In the genomic region with DNA sequence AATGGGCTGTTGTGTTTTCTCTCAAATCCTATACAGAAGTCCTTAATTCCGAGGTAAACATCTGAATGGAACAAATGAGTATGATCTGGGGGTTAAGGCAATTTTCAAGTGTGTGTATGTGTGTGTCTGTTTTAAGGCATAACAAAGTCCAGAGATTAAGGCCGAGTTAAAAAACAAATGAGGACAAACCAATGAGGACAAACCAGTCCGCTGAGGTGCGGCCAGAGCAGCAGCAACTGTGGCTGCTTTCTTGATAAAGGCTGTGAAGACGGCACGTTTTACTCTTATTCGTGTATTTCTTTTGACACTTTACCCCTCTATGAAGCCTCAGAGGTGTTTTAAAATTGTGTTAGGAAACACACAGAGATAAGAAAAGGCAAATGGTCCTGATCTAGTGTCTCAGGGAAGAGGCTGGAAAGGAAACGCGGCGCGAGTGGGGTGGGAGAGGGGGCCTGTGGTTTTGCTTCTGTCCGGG, we compare ENCODE assay signal across 10 cellular contexts. TPM values are rescaled to one million over a fixed set of nuclear protein-coding genes. Genes with fewer than 3 reads are reported as not detected.
A peak's percentile ranks its signal among the peaks of the same experiment; 100 is the strongest.
DNase-seq lines count a peak whose midpoint lies in the region; ATAC-seq, FAIRE-seq and TF ChIP-seq lines count a peak whose summit lies in the region.
"Had no signal": no experiment of that assay in that cellular context is flagged by ENCODE, and none has a peak within 500 bp of the region (broad histone marks: within the 10 kb centered on the region; RNA-seq: fewer than 3 reads in every experiment).

No MANE protein-coding gene starts in this region.

- no TSS peak for BruUV-seq in K562 (replicated peaks; lab: Mats Ljungman, UMichigan)

- peak overlapping the region; percentile 99 for H3K4me2 ChIP-seq in K562 (ENCODE audit: insufficient read depth, low read length)

- TF ChIP-seq POLR2A in K562 (conservative IDR thresholded peaks at IDR 0.05): peak; percentile 63
- peak in 1 of 2 donors; percentile 32 for TF ChIP-seq POLR2A in tibial nerve (IDR thresholded peaks at IDR 0.05)

- peak overlapping the region; percentile 51 for H3K4me3 Mint-ChIP-seq in T-helper 2 cell treated with Interferon-gamma antibody and Interleukin-4, amounts not matched to agents 5 μg/mL and 100 μg/mL, for 36 hours
- no peak overlapping the region for H3K4me3 Mint-ChIP-seq in stimulated activated memory B cell treated with anti-CD40 and anti-IgM and Interleukin-4, amounts not matched to agents 10 μg/mL and 1 μg/mL and 100 μg/mL, for 72 hours

- POLR2A ChIA-PET in K562 (lab: Yijun Ruan, JAX): interaction anchor here (0.8 to 2.1 kb wide), 2 partner anchors 12 to 55 kb away, joined by 4 to 7 read pairs; no protein-coding TSS in a partner anchor

- H3K27me3 Mint-ChIP-seq in T-helper 2 cell treated with Interferon-gamma antibody and Interleukin-4, amounts not matched to agents 5 μg/mL and 100 μg/mL, for 36 hours (ENCODE audit: low read depth): peaks cover 45% of the 10 kb centered on the region
- peaks cover 28% of the 10 kb centered on the region for H3K27me3 Mint-ChIP-seq in stimulated activated memory B cell treated with anti-CD40 and anti-IgM and Interleukin-4, amounts not matched to agents 10 μg/mL and 1 μg/mL and 100 μg/mL, for 72 hours

- no peaks in the 10 kb centered on the region for H3K9me1 ChIP-seq in K562 (ENCODE audit: control insufficient read depth, insufficient read depth, low read length)

- H3K27ac ChIP-seq in K562 (ENCODE audit: extremely low read depth, low read depth, low read length) (peak overlapping the region; percentile 96), tibial nerve (peak overlapping the region; percentile 94 to 99 (median 96))
- no peak overlapping the region for H3K27ac ChIP-seq in effector memory CD4-positive, alpha-beta T cell (ENCODE audit: insufficient read depth, low read length, poor library complexity, severe bottlenecking)
- H3K27ac ChIP-seq: neutrophil had no signal

- H4K20me1 ChIP-seq in K562 (replicated peaks; ENCODE audit: control insufficient read depth, insufficient read depth, low read length): no peaks in the 10 kb centered on the region

- H3K4me3 ChIP-seq in K562 (peak overlapping the region; percentile 75), tibial nerve (peak overlapping the region; percentile 56 to 93 (median 80))
- H3K4me3 ChIP-seq in effector memory CD4-positive, alpha-beta T cell (ENCODE audit: insufficient read depth, low read depth, low read length, poor library complexity, severe bottlenecking): no peak overlapping the region

- peak overlapping the region; percentile 83 for H2AFZ ChIP-seq in K562 (ENCODE audit: low read depth, low read length)

- peak overlapping the region; percentile 82 to 98 for H3K9ac ChIP-seq in K562 (ENCODE audit: insufficient read depth in 1 of 2, low read depth in 2 of 2, low read length in 2 of 2)

- H3K27ac Mint-ChIP-seq in T-helper 2 cell treated with Interferon-gamma antibody and Interleukin-4, amounts not matched to agents 5 μg/mL and 100 μg/mL, for 36 hours: no peak overlapping the region
- no peak overlapping the region for H3K27ac Mint-ChIP-seq in stimulated activated memory B cell treated with anti-CD40 and anti-IgM and Interleukin-4, amounts not matched to agents 10 μg/mL and 1 μg/mL and 100 μg/mL, for 72 hours

- TF ChIP-seq CTCF in K562 (IDR thresholded peaks at IDR 0.05 in 2 of 3, conservative IDR thresholded peaks at IDR 0.05 in 1 of 3; ENCODE audit: insufficient read depth in 2 of 3, low read depth in 1 of 3, low read length in 3 of 3) (no peak), tibial nerve (IDR thresholded peaks at IDR 0.05) (no peak)

- FAIRE-seq in K562 (lab: Jason Lieb, UNC): no peak
- no peak for FAIRE-seq in frontal cortex (lab: Jason Lieb, UNC)

- H3K9me3 Mint-ChIP-seq in T-helper 2 cell treated with Interferon-gamma antibody and Interleukin-4, amounts not matched to agents 5 μg/mL and 100 μg/mL, for 36 hours: no peaks in the 10 kb centered on the region
- no peaks in the 10 kb centered on the region for H3K9me3 Mint-ChIP-seq in stimulated activated memory B cell treated with anti-CD40 and anti-IgM and Interleukin-4, amounts not matched to agents 10 μg/mL and 1 μg/mL and 100 μg/mL, for 72 hours

- WGBS in K562 (ENCODE audit: insufficient coverage, low coverage, missing lambda C conversion rate): 0% methylated on average over 12 of the region's 12 CpGs
- WGBS in tibial nerve, 2 donors: 5% methylated on average over 12 of the region's 12 CpGs

- in situ Hi-C loops in K562 (cut with MboI): loop anchor here (5.0 kb wide), 1 partner anchor 71 kb away; no protein-coding TSS in a partner anchor

- no peaks in the 10 kb centered on the region; the same call in 2 of the 3 replicates for H3K36me3 ChIP-seq in K562 (ENCODE audit: control insufficient read depth, insufficient read depth, low read length)
- no peaks in the 10 kb centered on the region for H3K36me3 ChIP-seq in tibial nerve
- H3K36me3 ChIP-seq in effector memory CD4-positive, alpha-beta T cell (ENCODE audit: control insufficient read depth, insufficient read depth, low read length): no peaks in the 10 kb centered on the region
- H3K36me3 ChIP-seq: neutrophil had no signal

- H3K4me1 Mint-ChIP-seq in T-helper 2 cell treated with Interferon-gamma antibody and Interleukin-4, amounts not matched to agents 5 μg/mL and 100 μg/mL, for 36 hours (ENCODE audit: low read depth): peaks cover 5% of the 10 kb centered on the region
- H3K4me1 Mint-ChIP-seq in stimulated activated memory B cell treated with anti-CD40 and anti-IgM and Interleukin-4, amounts not matched to agents 10 μg/mL and 1 μg/mL and 100 μg/mL, for 72 hours: no peaks in the 10 kb centered on the region

- CTCF ChIA-PET in K562 (lab: Yijun Ruan, JAX; ENCODE audit: low intra/inter-chr PET ratio): no interaction called here

- no peaks in the 10 kb centered on the region for H3K27me3 ChIP-seq in K562 (ENCODE audit: control insufficient read depth in 2 of 2, insufficient read depth in 2 of 2, low read length in 2 of 2)
- H3K27me3 ChIP-seq in tibial nerve: no peaks in the 10 kb centered on the region
- H3K27me3 ChIP-seq in effector memory CD4-positive, alpha-beta T cell (replicated peaks; ENCODE audit: control insufficient read depth, insufficient read depth, low read length, poor library complexity, severe bottlenecking): peaks cover 7% of the 10 kb centered on the region

- ATAC-seq in K562: peak; percentile 9
- ATAC-seq in stimulated activated memory B cell treated with anti-CD40 and anti-IgM and Interleukin-4, amounts not matched to agents 10 μg/mL and 1 μg/mL and 100 μg/mL, for 72 hours: no peak

- no peak for DNase-seq in T-helper 2 cell treated with Interferon-gamma antibody and Interleukin-4, amounts not matched to agents 5 μg/mL and 100 μg/mL, for 36 hours (ENCODE audit: low spot score)
- no peak for DNase-seq in T-helper 2 cell
- DNase-seq in K562 (ENCODE audit: extremely low read depth in 1 of 4, low spot score in 3 of 4): peak in 1 of 4 experiments; percentile 67
- peak; percentile 52 for DNase-seq in kidney tubule cell (ENCODE audit: low spot score)
- no peak for DNase-seq in tibial nerve (ENCODE audit: low spot score in 2 of 2)
- DNase-seq in effector memory CD4-positive, alpha-beta T cell: no peak
- DNase-seq in frontal cortex (ENCODE audit: low spot score in 2 of 2): no peak
- DNase-seq: NK-92 treated with Interleukin-12 subunit alpha and Interleukin-12 subunit beta, amount 100 ng/mL, for 24 hours had no signal

- TF ChIP-seq EP300 in K562 (IDR thresholded peaks at IDR 0.05; ENCODE audit: low read length) (no peak), tibial nerve (IDR thresholded peaks at IDR 0.05) (no peak)

- intact Hi-C loops in K562 (cut with micrococcal nuclease): loop anchor here (1.0 to 10.0 kb wide), 6 partner anchors 78 to 1154 kb away; partner anchors contain the start of genes TFPI and WDR75

- no peak for TF ChIP-seq RAD21 in K562 (CRISPR knock-in tag; conservative IDR thresholded peaks at IDR 0.05 in 1 of 2, IDR thresholded peaks at IDR 0.05 in 1 of 2)

- peaks cover 55% of the 10 kb centered on the region for H3K79me2 ChIP-seq in K562 (ENCODE audit: control insufficient read depth, insufficient read depth, low read length)

- no peaks in the 10 kb centered on the region for H3K36me3 Mint-ChIP-seq in T-helper 2 cell treated with Interferon-gamma antibody and Interleukin-4, amounts not matched to agents 5 μg/mL and 100 μg/mL, for 36 hours (ENCODE audit: low read depth)
- H3K36me3 Mint-ChIP-seq in stimulated activated memory B cell treated with anti-CD40 and anti-IgM and Interleukin-4, amounts not matched to agents 10 μg/mL and 1 μg/mL and 100 μg/mL, for 72 hours: no peaks in the 10 kb centered on the region

- H3K9me3 ChIP-seq in K562 (replicated peaks; ENCODE audit: control insufficient read depth, insufficient read depth, low read depth, low read length): no peaks in the 10 kb centered on the region
- no peaks in the 10 kb centered on the region for H3K9me3 ChIP-seq in tibial nerve
- no peaks in the 10 kb centered on the region for H3K9me3 ChIP-seq in effector memory CD4-positive, alpha-beta T cell (ENCODE audit: control insufficient read depth, low read length)
- H3K9me3 ChIP-seq: neutrophil had no signal

- peaks cover 0 to 15% of the 10 kb centered on the region in 2 experiments; a peak in 4 of 5 replicates for H3K4me1 ChIP-seq in K562 (replicated peaks in 1 of 2; ENCODE audit: control insufficient read depth in 2 of 2, insufficient read depth in 2 of 2, low read length in 2 of 2)
- peaks cover 3 to 30% (median 11%) of the 10 kb centered on the region in 4 donors for H3K4me1 ChIP-seq in tibial nerve
- no peaks in the 10 kb centered on the region for H3K4me1 ChIP-seq in effector memory CD4-positive, alpha-beta T cell (ENCODE audit: control insufficient read depth, insufficient read depth, low read length, poor library complexity, severe bottlenecking)

RNA-seq across cellular contexts. Expression of gene GULP1, which starts 0.5 kb away (rescaled TPM):
- 22.0 and 32.1 TPM in 2 replicates for total RNA-seq in K562 (2011; cell fraction: chromatin; rRNA removed; ENCODE audit: low replicate concordance)
- total RNA-seq in K562 (2011; cell fraction: nucleolus; rRNA removed): 12.3 and 22.5 TPM in 2 replicates
- total RNA-seq in K562 (2011; cell fraction: nucleoplasm; rRNA removed): 24.6 and 32.9 TPM in 2 replicates
- 18.7 and 20.1 TPM in 2 replicates for total RNA-seq in K562 (2014; rRNA removed)
- 25.3 and 28.2 TPM in 2 replicates for total RNA-seq in K562 (2014; rRNA removed; fragmentation: Illumina TruSeq; extraction: Trizol)
- 24.2 and 24.3 TPM in 2 replicates for total RNA-seq in K562 (2015; rRNA removed; fragmentation: Illumina TruSeq; extraction: Trizol)
- 19.5 and 22.8 TPM in 2 replicates for total RNA-seq in K562 (2021)
- 16.3 and 17.4 TPM in 2 replicates for polyA plus RNA-seq in K562 (2011; rRNA removed)
- polyA plus RNA-seq in K562 (2011; cell fraction: cytosol; rRNA removed): 8.8 and 13.0 TPM in 2 replicates
- polyA plus RNA-seq in K562 (2011; cell fraction: nucleus; rRNA removed): 11.8 and 16.0 TPM in 2 replicates
- polyA plus RNA-seq in K562 (2012): 11.1 and 14.0 TPM in 2 replicates
- polyA plus RNA-seq in K562 (2014; fragmentation: Illumina TruSeq; extraction: Trizol): 21.0 and 24.9 TPM in 2 replicates
- 1 to 10 TPM; 8.5 to 8.6 TPM for polyA plus RNA-seq in K562 (2014; fragmentation: Nextera tagmentation; extraction: Ambion mirVana)
- 21.0 and 23.8 TPM in 2 replicates for polyA plus RNA-seq in K562 (2014; rRNA removed)
- 23.2 and 28.7 TPM in 2 replicates for polyA minus RNA-seq in K562 (2011; rRNA and poly(A)+ RNA removed)
- polyA minus RNA-seq in K562 (2011; cell fraction: cytosol; rRNA and poly(A)+ RNA removed): 14.6 and 17.6 TPM in 2 replicates
- 29.1 and 49.5 TPM in 2 replicates for polyA minus RNA-seq in K562 (2011; cell fraction: nucleus; rRNA and poly(A)+ RNA removed)
- total RNA-seq in tibial nerve: 10 to 100 TPM; 63.4 to 89.2 (median 78.1) TPM
- 51.4 TPM for total RNA-seq in frontal cortex
